31 cellular contexts compared by ENCODE assay signal in genomic region chr16:4301177-4301576, GRCh38. TPM values are rescaled to one million over a fixed set of nuclear protein-coding genes. Genes with fewer than 3 reads are reported as not detected.
"Had no signal": no experiment of that assay in that cellular context is flagged by ENCODE, and none has a peak within 500 bp of the region (broad histone marks: within the 10 kb centered on the region; RNA-seq: fewer than 3 reads in every experiment).

No MANE protein-coding gene starts in this region.

- H3K27me3 Mint-ChIP-seq: activated CD8-positive, alpha-beta T cell treated with anti-CD3 and anti-CD28 coated beads for 36 hours; activated naive CD4-positive, alpha-beta T cell treated with anti-CD3 and anti-CD28 coated beads, Interleukin-2, amount 50 U/mL, for 24 hours; T-cell had no signal

- H3K36me3 ChIP-seq: Peyer's patch had no signal

- H3K9ac ChIP-seq: KMS-11 had no signal

- H3K4me3 Mint-ChIP-seq: activated CD8-positive, alpha-beta T cell treated with anti-CD3 and anti-CD28 coated beads for 36 hours; activated naive CD4-positive, alpha-beta T cell treated with anti-CD3 and anti-CD28 coated beads, Interleukin-2, amount 50 U/mL, for 24 hours; activated T-cell treated with anti-CD3 and anti-CD28 coated beads, Interleukin-2, amount 50 U/mL, for 72 hours; T-cell had no signal

- H3K4me2 ChIP-seq: KMS-11 had no signal

- H3K4me3 ChIP-seq: body of pancreas, MG63, Peyer's patch, SK-N-MC had no signal

- ATAC-seq: activated CD8-positive, alpha-beta T cell treated with anti-CD3 and anti-CD28 coated beads for 36 hours; activated T-cell treated with anti-CD3 and anti-CD28 coated beads, Interleukin-2, amount 50 U/mL, for 72 hours; body of pancreas; Right ventricle myocardium inferior; T-cell had no signal

- H3K9me3 Mint-ChIP-seq: activated CD8-positive, alpha-beta T cell treated with anti-CD3 and anti-CD28 coated beads for 36 hours; activated naive CD4-positive, alpha-beta T cell treated with anti-CD3 and anti-CD28 coated beads, Interleukin-2, amount 50 U/mL, for 24 hours; activated T-cell treated with anti-CD3 and anti-CD28 coated beads, Interleukin-2, amount 50 U/mL, for 72 hours; activated T-helper 2 cell treated with anti-CD3 and anti-CD28 coated beads, Interferon-gamma antibody, Interleukin-2, Interleukin-4, amounts not matched to agents 10 μg/mL and 5 μg/mL and 100 μg/mL, durations not matched to agents 14 hours and 24 hours and 36 hours; T-cell had no signal

- H3K27ac Mint-ChIP-seq: activated CD8-positive, alpha-beta T cell treated with anti-CD3 and anti-CD28 coated beads for 36 hours; activated T-cell treated with anti-CD3 and anti-CD28 coated beads, Interleukin-2, amount 50 U/mL, for 72 hours; activated T-helper 2 cell treated with anti-CD3 and anti-CD28 coated beads, Interferon-gamma antibody, Interleukin-2, Interleukin-4, amounts not matched to agents 10 μg/mL and 5 μg/mL and 100 μg/mL, durations not matched to agents 14 hours and 24 hours and 36 hours; T-cell had no signal

- H3K27me3 ChIP-seq: body of pancreas, MG63, Peyer's patch had no signal

- H3K36me3 Mint-ChIP-seq: activated naive CD4-positive, alpha-beta T cell treated with anti-CD3 and anti-CD28 coated beads, Interleukin-2, amount 50 U/mL, for 24 hours had no signal

- H3K9me3 ChIP-seq: body of pancreas, MG63, Peyer's patch had no signal

- H3K4me1 ChIP-seq: body of pancreas had no signal

- H3K27ac ChIP-seq: body of pancreas, KMS-11, Peyer's patch, SK-N-MC, VCaP had no signal

- DNase-seq: activated CD4-positive, alpha-beta T cell treated with anti-CD3 and anti-CD28 coated beads for 4 hours; activated CD8-positive, alpha-beta memory T cell treated with anti-CD3 and anti-CD28 coated beads, Interleukin-2, amount 50 U/mL, for 4 hours; activated CD8-positive, alpha-beta T cell treated with anti-CD3 and anti-CD28 coated beads for 36 hours; activated gamma-delta T cell treated with Interleukin-2 at 50 U/mL for 16 hours; activated T-cell treated with anti-CD3 and anti-CD28 coated beads, Interleukin-2, amount 50 U/mL, for 72 hours; aorta; body of pancreas; central memory CD4-positive, alpha-beta T cell; MG63; MV-4-11; NCI-H1092 treated with DMSO at 0.1 percent for 48 hours; NCI-H1417 treated with DMSO at 0.1 percent for 48 hours; NCI-H1694; NCI-H2029; NCI-H2107; NCI-H345; NCI-H510A; NCI-H526 treated with DMSO at 0.1 percent for 48 hours; NCI-H82; NK-92 treated with Interleukin-12 subunit alpha and Interleukin-12 subunit beta, amount 100 ng/mL, for 24 hours; Peyer's patch; T-cell; T-helper 2 cell had no signal

- FAIRE-seq: bronchial epithelial cell had no signal

RNA-seq across cellular contexts. Expression of gene SRL, which starts 59.3 kb away (rescaled TPM):
- total RNA-seq: activated CD8-positive, alpha-beta T cell treated with anti-CD3 and anti-CD28 coated beads for 36 hours; activated T-cell treated with anti-CD3 and anti-CD28 coated beads, Interleukin-2, amount 50 U/mL, for 72 hours; activated T-helper 2 cell treated with anti-CD3 and anti-CD28 coated beads, Interferon-gamma antibody, Interleukin-2, Interleukin-4, amounts not matched to agents 10 μg/mL and 5 μg/mL and 100 μg/mL, durations not matched to agents 14 hours and 24 hours and 36 hours; body of pancreas; bronchial epithelial cell; chondrocyte had no signal
